ENCODE assay signal across 26 cellular contexts in the genomic region with DNA sequence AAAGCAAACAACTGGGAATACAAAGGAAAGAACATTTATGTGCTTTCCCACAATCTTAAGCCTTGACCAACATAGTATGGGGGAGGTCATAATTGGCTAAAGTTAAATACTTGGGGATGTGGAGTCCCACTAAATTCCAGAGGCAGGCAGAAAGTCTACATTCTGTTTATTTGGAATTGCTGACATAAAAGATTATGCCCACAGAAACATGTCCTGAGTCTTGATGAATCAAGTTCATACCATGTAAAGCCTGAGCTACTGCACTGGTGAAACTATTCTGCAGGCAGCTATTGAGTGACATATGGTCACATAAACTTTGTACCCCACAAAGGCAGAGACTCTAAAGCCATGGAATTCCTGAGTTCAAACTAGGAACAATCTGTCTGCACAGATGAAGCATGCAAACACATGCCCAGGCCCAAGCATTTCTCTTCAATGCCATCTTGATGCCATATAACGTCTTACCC.
A peak's percentile ranks its signal among the peaks of the same experiment; 100 is the strongest.
DNase-seq lines count a peak whose midpoint lies in the region; ATAC-seq and TF ChIP-seq lines count a peak whose summit lies in the region.
"Had no signal": no experiment of that assay in that cellular context is flagged by ENCODE, and none has a peak within 500 bp of the region (broad histone marks: within the 10 kb centered on the region; RNA-seq: fewer than 3 reads in every experiment).

No MANE protein-coding gene starts in this region.

- TF ChIP-seq CTCF in AG10803 (conservative IDR thresholded peaks at IDR 0.05; ENCODE audit: low read length), result no peak
- TF ChIP-seq CTCF in HEK293 (tag by site-specific recombination; IDR thresholded peaks at IDR 0.05), result no peak
- no peak for TF ChIP-seq CTCF in astrocyte of the spinal cord (IDR thresholded peaks at IDR 0.05; ENCODE audit: low read depth, low read length)

- H3K4me1 ChIP-seq in HEK293 (ENCODE audit: control insufficient read depth, insufficient read depth, low read length), result no peaks in the 10 kb centered on the region

- no peaks in the 10 kb centered on the region for H3K36me3 ChIP-seq in HEK293 (ENCODE audit: control insufficient read depth in 2 of 2, insufficient read depth in 1 of 2, low read length in 2 of 2)
- H3K36me3 ChIP-seq: brain microvascular endothelial cell, stomach had no signal

- in situ Hi-C loops in astrocyte of the spinal cord (cut with HindIII; ENCODE audit: low sequenced_read_pairs), result no loop called here

- H3K27ac ChIP-seq in HEK293 (ENCODE audit: extremely low read depth, low read depth, low read length), result no peak overlapping the region
- H3K27ac ChIP-seq: BLaER1 treated with 17β-estradiol and CSF1 and Interleukin-3, amounts not matched to agents 10 nM and 100 nM; brain microvascular endothelial cell; parathyroid adenoma; stomach had no signal

- no peak for ATAC-seq in HG02884 (IDR thresholded peaks at IDR 0.05; ENCODE audit: unreplicated experiment)
- ATAC-seq: activated naive CD8-positive, alpha-beta T cell treated with anti-CD3 and anti-CD28 coated beads, Interleukin-2, amount 50 U/mL, for 24 hours; HCT116; K562; left lobe of liver had no signal

- POLR2A ChIA-PET in HEK293 (lab: Yijun Ruan, JAX), result no interaction called here

- H3K4me3 ChIP-seq in AG10803 (ENCODE audit: low read length) (no peak overlapping the region), HEK293 (ENCODE audit: low read depth, low read length) (no peak overlapping the region), astrocyte of the spinal cord (ENCODE audit: low read depth, low read length) (no peak overlapping the region)
- H3K4me3 ChIP-seq: BLaER1 treated with 17β-estradiol and CSF1 and Interleukin-3, amounts not matched to agents 10 nM and 100 nM; K562; stomach had no signal

- no peaks in the 10 kb centered on the region for H3K9me3 ChIP-seq in HEK293 (ENCODE audit: control insufficient read depth, insufficient read depth, low read depth, low read length)
- H3K9me3 ChIP-seq: BLaER1 treated with 17β-estradiol and CSF1 and Interleukin-3, amounts not matched to agents 10 nM and 100 nM; stomach had no signal

- CTCF ChIA-PET in HEK293 (lab: Yijun Ruan, JAX), result no interaction called here

- DNase-seq in AG10803 (ENCODE audit: low read depth) (peak; percentile 43), astrocyte of the spinal cord (ENCODE audit: low read depth, low spot score) (peak; percentile 31), myocyte (ENCODE audit: low read depth) (peak; percentile 15), activated gamma-delta T cell (lab: John Stamatoyannopoulos, UW) (no peak), SKM-1 (lab: John Stamatoyannopoulos, UW; ENCODE audit: unreplicated experiment) (no peak), activated gamma-delta T cell treated with Interleukin-2 at 50 U/mL for 16 hours (no peak)
- DNase-seq: activated CD4-positive, alpha-beta T cell treated with anti-CD3 and anti-CD28 coated beads, Interleukin-2, amount 50 U/mL, for 1 hour; activated CD4-positive, CD25-positive, alpha-beta regulatory T cell; activated naive CD4-positive, alpha-beta T cell; activated naive CD8-positive, alpha-beta T cell treated with anti-CD3 and anti-CD28 coated beads, Interleukin-2, amount 50 U/mL, for 24 hours; activated T-cell treated with anti-CD3 and anti-CD28 coated beads, Interleukin-2, amount 50 U/mL, for 1 hour; brain microvascular endothelial cell; GDM1; NCI-H1092; NCI-H187; NK-92 treated with Interleukin-12 subunit alpha and Interleukin-12 subunit beta, amount 100 ng/mL, for 24 hours; retina; stimulated activated CD4-positive, alpha-beta T cell treated with anti-CD3 and anti-CD28 coated beads, Interleukin-2, amount 100 ng/mL, for 48 hours; stomach had no signal

TF ChIP-seq in HEK293, 187 proteins besides CTCF, POLR2A, EP300 and RAD21:
- no peak for TF ChIP-seq ZNF670 (tag by site-specific recombination; IDR thresholded peaks at IDR 0.05; ENCODE audit: low read depth)
- TF ChIP-seq ZFP37 (tag by site-specific recombination; IDR thresholded peaks at IDR 0.05), result peak; percentile 94

Comparison
In these comparisons a context has a peak if more than half of its experiments do, and no peak if none do; other contexts are left out.
1. DNase-seq: peak in AG10803 (single experiment), astrocyte of the spinal cord (single experiment) and myocyte (single experiment); none in activated gamma-delta T cell (single experiment), SKM-1 (single experiment) and activated gamma-delta T cell treated with Interleukin-2 at 50 U/mL for 16 hours (single experiment).